In the genomic region with DNA sequence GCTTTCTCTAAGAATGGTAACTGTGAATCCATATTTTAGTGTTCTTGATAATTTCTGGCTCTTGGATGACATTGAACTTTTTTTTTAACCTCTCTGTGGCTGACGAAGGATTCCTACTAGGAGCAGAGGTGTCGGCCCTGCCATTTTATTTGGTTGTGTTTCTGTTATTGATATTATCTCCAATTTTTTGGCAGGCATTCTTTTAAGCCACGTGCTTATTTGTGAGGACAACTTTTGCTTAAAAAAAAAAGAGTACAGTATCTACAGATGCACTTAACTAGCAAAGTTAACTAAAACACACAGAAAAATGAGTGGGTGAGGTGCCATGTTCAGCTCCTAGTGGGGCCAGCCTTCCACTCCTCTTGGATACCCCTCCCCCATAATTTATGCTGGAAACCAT, we compare ENCODE assay signal across 9 cellular contexts. TPM values are rescaled to one million over a fixed set of nuclear protein-coding genes. Genes with fewer than 3 reads are reported as not detected.
DNase-seq lines count a peak whose midpoint lies in the region; ATAC-seq and TF ChIP-seq lines count a peak whose summit lies in the region.
"Had no signal": no experiment of that assay in that cellular context is flagged by ENCODE, and none has a peak within 500 bp of the region (broad histone marks: within the 10 kb centered on the region; RNA-seq: fewer than 3 reads in every experiment).

No MANE protein-coding gene starts in this region.

- DNase-seq in GM23338 (ENCODE audit: low spot score) (no peak), PC-3 (no peak), epithelial cell of esophagus (ENCODE audit: low read depth) (no peak), sigmoid colon (no peak), NCI-H146 (lab: John Stamatoyannopoulos, UW) (no peak), HuH-7 (ENCODE audit: low spot score) (no peak), body of pancreas (no peak)
- no peak for DNase-seq in stimulated activated naive CD4-positive, alpha-beta T cell (lab: John Stamatoyannopoulos, UW)
- DNase-seq: NCI-H2107 had no signal

- H3K79me2 ChIP-seq in GM23338 (replicated peaks; ENCODE audit: insufficient read depth) (peaks cover 6% of the 10 kb centered on the region; the same call in 1 of the 2 replicates), PC-3 (ENCODE audit: low read length) (peaks cover 24% of the 10 kb centered on the region)

- no peaks in the 10 kb centered on the region for H3K9me2 ChIP-seq in GM23338 (ENCODE audit: insufficient read depth)
- H3K9me2 ChIP-seq in PC-3 (replicated peaks; ENCODE audit: low read length) = no peaks in the 10 kb centered on the region

- H3K27ac Mint-ChIP-seq in GM23338 = no peak overlapping the region

- TF ChIP-seq CTCF in GM23338 (conservative IDR thresholded peaks at IDR 0.05; ENCODE audit: low read depth in 2 of 2) = no peak
- no peak for TF ChIP-seq CTCF in PC-3 (conservative IDR thresholded peaks at IDR 0.05; ENCODE audit: low read depth, low read length)
- TF ChIP-seq CTCF in epithelial cell of esophagus (IDR thresholded peaks at IDR 0.05; ENCODE audit: insufficient read depth, low read depth, low read length, missing control alignments) = no peak
- no peak for TF ChIP-seq CTCF in sigmoid colon (IDR thresholded peaks at IDR 0.05)
- TF ChIP-seq CTCF in body of pancreas (IDR thresholded peaks at IDR 0.05) = no peak

- H3K9me3 ChIP-seq in PC-3 (ENCODE audit: low read length) (no peaks in the 10 kb centered on the region), sigmoid colon (no peaks in the 10 kb centered on the region), body of pancreas (no peaks in the 10 kb centered on the region)

- no peak overlapping the region for H3K27ac ChIP-seq in GM23338 (ENCODE audit: low read depth)
- H3K27ac ChIP-seq in PC-3 (ENCODE audit: low read length) = no peak overlapping the region
- peak overlapping the region in 2 of 4 donors; percentile 74 to 77 for H3K27ac ChIP-seq in sigmoid colon
- H3K27ac ChIP-seq in body of pancreas = no peak overlapping the region

- peaks cover 21% of the 10 kb centered on the region for H3K36me3 Mint-ChIP-seq in GM23338 (ENCODE audit: low read depth)

- H4K20me1 ChIP-seq in GM23338 (replicated peaks; ENCODE audit: insufficient read depth) (no peaks in the 10 kb centered on the region; the same call in 1 of the 2 replicates), PC-3 (ENCODE audit: low read length) (no peaks in the 10 kb centered on the region)

- H3K4me3 ChIP-seq in GM23338 (peak overlapping the region; percentile 83), PC-3 (ENCODE audit: low read length) (peak overlapping the region; percentile 79), epithelial cell of esophagus (ENCODE audit: low read length) (peak overlapping the region; percentile 66), sigmoid colon (peak overlapping the region in 3 of 4 donors; percentile 63 to 69 (median 66)), body of pancreas (no peak overlapping the region)

- H3K27me3 ChIP-seq in GM23338 (ENCODE audit: insufficient read depth) = peaks cover 9% of the 10 kb centered on the region; the same call in 1 of the 2 replicates
- no peaks in the 10 kb centered on the region for H3K27me3 ChIP-seq in PC-3 (ENCODE audit: low read length)
- no peaks in the 10 kb centered on the region for H3K27me3 ChIP-seq in sigmoid colon
- H3K27me3 ChIP-seq in body of pancreas = no peaks in the 10 kb centered on the region

- H3F3A ChIP-seq in GM23338 (replicated peaks; ENCODE audit: low read depth) = 0 out of 2 replicates have a peak, but pooled peaks cover 3% of the 10 kb centered on the region
- no peaks in the 10 kb centered on the region for H3F3A ChIP-seq in PC-3 (ENCODE audit: low read length, unreplicated experiment)

- H3K4me1 ChIP-seq in GM23338 (ENCODE audit: insufficient read depth) (peaks cover 27% of the 10 kb centered on the region), PC-3 (ENCODE audit: insufficient read depth, low read length) (peaks cover 19% of the 10 kb centered on the region), sigmoid colon (peaks cover 0 to 23% (median 18%) of the 10 kb centered on the region in 4 donors), body of pancreas (peaks cover 23% of the 10 kb centered on the region)

- TF ChIP-seq EP300 in sigmoid colon (IDR thresholded peaks at IDR 0.05) = no peak

- peak overlapping the region; percentile 73 for H3K4me3 Mint-ChIP-seq in GM23338

- CTCF ChIA-PET in PC-3 (lab: Charles Lee) = interaction anchor here (0.9 to 1.0 kb wide), 2 partner anchors 15 to 99 kb away, joined by 3 to 5 read pairs; a partner anchor contains a TSS

- peaks cover 35% of the 10 kb centered on the region for H3K4me1 Mint-ChIP-seq in GM23338

- POLR2A ChIA-PET in PC-3 (lab: Charles Lee; ENCODE audit: unreplicated experiment) = interaction anchor here (0.7 kb wide), 1 partner anchor 13 kb away, joined by 4 read pairs; no protein-coding TSS in a partner anchor

- H3K36me3 ChIP-seq in GM23338 (ENCODE audit: insufficient read depth) (0 out of 2 replicates have a peak, but pooled peaks cover 4% of the 10 kb centered on the region), PC-3 (ENCODE audit: low read depth, low read length) (no peaks in the 10 kb centered on the region; the same call in 1 of the 2 replicates), sigmoid colon (peaks cover 0 to 11% (median 0%) of the 10 kb centered on the region in 4 donors), body of pancreas (replicated peaks in 1 of 2; ENCODE audit: insufficient read depth in 1 of 2, low read depth in 2 of 2) (no peaks in the 10 kb centered on the region)

- H3K27me3 Mint-ChIP-seq in GM23338 (ENCODE audit: insufficient read depth, low read depth, poor library complexity) = peaks cover 9% of the 10 kb centered on the region

- peak overlapping the region; percentile 93 for H3K4me2 ChIP-seq in GM23338
- H3K4me2 ChIP-seq in PC-3 (ENCODE audit: low read length) = peak overlapping the region; percentile 80

- TSS peak; percentile 56 for BruUV-seq in PC-3 (replicated peaks; lab: Mats Ljungman, UMichigan)

- H3K9me3 Mint-ChIP-seq in GM23338 = no peaks in the 10 kb centered on the region

- TF ChIP-seq POLR2A in sigmoid colon (IDR thresholded peaks at IDR 0.05) = no peak
- TF ChIP-seq POLR2A in body of pancreas (IDR thresholded peaks at IDR 0.05) = no peak

- peak overlapping the region; percentile 74 for H3K9ac ChIP-seq in PC-3 (ENCODE audit: low read length)

- intact Hi-C loops in PC-3 (cut with micrococcal nuclease) (loop anchor here (2.0 kb wide), 1 partner anchor 14 kb away; no protein-coding TSS in a partner anchor), sigmoid colon (cut with DNase I) (loop anchor here (2.0 kb wide), 1 partner anchor 16 kb away; a partner anchor contains a TSS), body of pancreas (cut with DNase I) (loop anchor here (5.0 kb wide), 1 partner anchor 156 kb away; a partner anchor contains a TSS)

- H2AFZ ChIP-seq in GM23338 (no peak overlapping the region), PC-3 (ENCODE audit: low read length) (peak overlapping the region; percentile 66)

- WGBS in sigmoid colon, 2 donors = 11 to 38% methylated on average over 3 of the region's 3 CpGs
- WGBS in body of pancreas, 2 donors = 12 to 18% methylated on average over 3 of the region's 3 CpGs

- ATAC-seq in GM23338 (no peak), PC-3 (no peak), body of pancreas (no peak)

TF ChIP-seq in GM23338, 12 proteins besides CTCF, POLR2A, EP300 and RAD21 (continues in another document):
- no peak for TF ChIP-seq CREB1 (CRISPR knock-in tag; IDR thresholded peaks at IDR 0.05; ENCODE audit: low read depth)
- no peak for TF ChIP-seq EZH2phosphoT487 (IDR thresholded peaks at IDR 0.05; ENCODE audit: unreplicated experiment)
- TF ChIP-seq ZNF331 (CRISPR knock-in tag; IDR thresholded peaks at IDR 0.05; ENCODE audit: low read depth) = no peak

RNA-seq across cellular contexts. Expression of a gene that starts 1.1 kb away (rescaled TPM):
- total RNA-seq in GM23338 (2014; rRNA removed; shearing (Covaris generic)) = 18.5 and 25.5 TPM in 2 replicates
- polyA plus RNA-seq in GM23338 (2016; fragmentation: Nextera tagmentation; extraction: Ambion mirVana) (5.4 and 6.5 TPM in 2 replicates), sigmoid colon (1 to 10 TPM; 2.4 to 5.2 (median 3.2) TPM)
- total RNA-seq in PC-3 (2014; rRNA removed) (13.8 and 18.6 TPM in 2 replicates), sigmoid colon (1 to 10 TPM; 3.3 to 3.9 (median 3.7) TPM), body of pancreas (1 to 10 TPM; 4.9 to 9.2 TPM)

RNA-seq across cellular contexts. Expression of a gene that starts 15.0 kb away (rescaled TPM):
- total RNA-seq in GM23338 (2014; rRNA removed; shearing (Covaris generic)) = 1,297 and 1,329 TPM in 2 replicates
- 686 and 730 TPM in 2 replicates for polyA plus RNA-seq in GM23338 (2016; fragmentation: Nextera tagmentation; extraction: Ambion mirVana)
- total RNA-seq in PC-3 (2014; rRNA removed) = 1,114 and 1,509 TPM in 2 replicates
- total RNA-seq in sigmoid colon = 1,000 to 10,000 TPM; 1,381 to 2,837 (median 2,184) TPM
- 1,000 to 10,000 TPM; 1,931 to 3,217 (median 2,051) TPM for polyA plus RNA-seq in sigmoid colon
- 100 to 1,000 TPM; 563 to 782 TPM for total RNA-seq in body of pancreas

RNA-seq across cellular contexts. Expression of a gene that starts 43.6 kb away (rescaled TPM):
- 26.5 and 26.7 TPM in 2 replicates for total RNA-seq in GM23338 (2014; rRNA removed; shearing (Covaris generic))
- 15.0 and 15.6 TPM in 2 replicates for polyA plus RNA-seq in GM23338 (2016; fragmentation: Nextera tagmentation; extraction: Ambion mirVana)
- total RNA-seq in PC-3 (2014; rRNA removed) = 9.2 and 15.4 TPM in 2 replicates
- 10 to 100 TPM; 50.4 to 95.8 (median 74.8) TPM for total RNA-seq in sigmoid colon
- 10 to 100 TPM; 14.4 to 25.2 (median 14.6) TPM for polyA plus RNA-seq in sigmoid colon
- total RNA-seq in body of pancreas = 1 to 10 TPM; 6.5 to 8.9 TPM

RNA-seq across cellular contexts. Expression of a gene that starts 59.5 kb away (rescaled TPM):
- total RNA-seq in GM23338 (2014; rRNA removed; shearing (Covaris generic)) = 1.3 and 3.0 TPM in 2 replicates
- polyA plus RNA-seq in GM23338 (2016; fragmentation: Nextera tagmentation; extraction: Ambion mirVana) (3.8 and 7.1 TPM in 2 replicates), sigmoid colon (not detected)
- total RNA-seq in PC-3 (2014; rRNA removed) (not detected in 2 replicates), sigmoid colon (not detected), body of pancreas (not detected)

Comparison
In these comparisons a context has a peak if more than half of its experiments do, and no peak if none do; other contexts are left out.
1. H3K4me3 ChIP-seq: peak in GM23338 (single experiment), PC-3 (single experiment), epithelial cell of esophagus (single experiment) and sigmoid colon (3 of 4); none in body of pancreas (0 of 2).